In genomic region chr3:195131149-195131548, GRCh38 we compare ENCODE assay signal across 17 cellular contexts.
DNase-seq lines count a peak whose midpoint lies in the region; ATAC-seq, FAIRE-seq and TF ChIP-seq lines count a peak whose summit lies in the region.
"Had no signal": no experiment of that assay in that cellular context is flagged by ENCODE, and none has a peak within 500 bp of the region (broad histone marks: within the 10 kb centered on the region; RNA-seq: fewer than 3 reads in every experiment).

No MANE protein-coding gene starts in this region.

- intact Hi-C loops in head of caudate nucleus (cut with DNase I) (no loop called here), sigmoid colon (cut with DNase I) (no loop called here)
- intact Hi-C loops in activated CD4-positive, alpha-beta T cell treated with anti-CD3 and anti-CD28 coated beads, Interleukin-2, amount 10 ng/mL, durations not matched to agents 24 days and 14 days (cut with micrococcal nuclease), result no loop called here

- TF ChIP-seq CTCF in RWPE2 (IDR thresholded peaks at IDR 0.05; ENCODE audit: poor library complexity, severe bottlenecking) (no peak), nephron progenitor cell (IDR thresholded peaks at IDR 0.05) (no peak), sigmoid colon (IDR thresholded peaks at IDR 0.05) (no peak), tibial nerve (IDR thresholded peaks at IDR 0.05) (no peak)

- no peak for TF ChIP-seq EP300 in sigmoid colon (IDR thresholded peaks at IDR 0.05)
- TF ChIP-seq EP300 in tibial nerve (IDR thresholded peaks at IDR 0.05), result no peak

- DNase-seq in GM12892 (ENCODE audit: insufficient read length) (no peak), RWPE2 (ENCODE audit: low spot score) (no peak), epithelial cell of prostate (ENCODE audit: low read depth, low spot score) (peak; percentile 86), nephron progenitor cell (no peak), head of caudate nucleus (no peak), sigmoid colon (no peak), tibial nerve (ENCODE audit: low spot score in 2 of 2) (no peak)
- no peak for DNase-seq in activated CD4-positive, alpha-beta T cell treated with anti-CD3 and anti-CD28 coated beads, Interleukin-2, amount 10 ng/mL, durations not matched to agents 24 days and 14 days
- DNase-seq: DMS153; EL; HCEC 1CT; NCI-H1417; NCI-H2081 treated with DMSO at 0.1 percent for 48 hours; NCI-H2227 treated with DMSO at 0.1 percent for 48 hours; NCI-H69; NK-92 treated with Interleukin-12 subunit alpha and Interleukin-12 subunit beta, amount 100 ng/mL, for 24 hours had no signal

- H3K27me3 ChIP-seq in RWPE2 (ENCODE audit: insufficient read depth, poor library complexity, severe bottlenecking) (no peaks in the 10 kb centered on the region), sigmoid colon (no peaks in the 10 kb centered on the region), tibial nerve (no peaks in the 10 kb centered on the region)

- no peaks in the 10 kb centered on the region for H3K27me3 Mint-ChIP-seq in nephron progenitor cell (ENCODE audit: low read depth, poor library complexity)
- no peaks in the 10 kb centered on the region for H3K27me3 Mint-ChIP-seq in activated CD4-positive, alpha-beta T cell treated with anti-CD3 and anti-CD28 coated beads, Interleukin-2, amount 10 ng/mL, durations not matched to agents 24 days and 14 days
- H3K27me3 Mint-ChIP-seq: IgD-negative memory B cell had no signal

- H3K9me3 ChIP-seq in RWPE2 (ENCODE audit: severe bottlenecking) (no peaks in the 10 kb centered on the region), sigmoid colon (no peaks in the 10 kb centered on the region), tibial nerve (no peaks in the 10 kb centered on the region)

- H3K36me3 Mint-ChIP-seq in nephron progenitor cell (ENCODE audit: low read depth), result peaks cover 7% of the 10 kb centered on the region
- peaks cover 2% of the 10 kb centered on the region for H3K36me3 Mint-ChIP-seq in activated CD4-positive, alpha-beta T cell treated with anti-CD3 and anti-CD28 coated beads, Interleukin-2, amount 10 ng/mL, durations not matched to agents 24 days and 14 days (ENCODE audit: low read depth)
- H3K36me3 Mint-ChIP-seq: IgD-negative memory B cell had no signal

- H3K4me1 ChIP-seq in RWPE2 (ENCODE audit: insufficient read depth, poor library complexity, severe bottlenecking) (peaks cover 15% of the 10 kb centered on the region), sigmoid colon (peaks cover 0 to 24% (median 18%) of the 10 kb centered on the region in 4 donors), tibial nerve (peaks cover 0 to 7% (median 0%) of the 10 kb centered on the region in 4 donors)

- TF ChIP-seq POLR2A in GM12892 (IDR thresholded peaks at IDR 0.05; ENCODE audit: low read depth, low read length) (no peak), sigmoid colon (IDR thresholded peaks at IDR 0.05) (no peak), tibial nerve (IDR thresholded peaks at IDR 0.05) (no peak)

- ATAC-seq in RWPE2 (ENCODE audit: low read depth), result peak; percentile 80

- H3K27ac ChIP-seq in RWPE2 (ENCODE audit: poor library complexity, severe bottlenecking) (no peak overlapping the region), epithelial cell of prostate (peak overlapping the region; percentile 31), sigmoid colon (no peak overlapping the region), tibial nerve (no peak overlapping the region)

- H3K9me3 Mint-ChIP-seq in nephron progenitor cell, result no peaks in the 10 kb centered on the region
- H3K9me3 Mint-ChIP-seq in activated CD4-positive, alpha-beta T cell treated with anti-CD3 and anti-CD28 coated beads, Interleukin-2, amount 10 ng/mL, durations not matched to agents 24 days and 14 days, result no peaks in the 10 kb centered on the region
- H3K9me3 Mint-ChIP-seq: IgD-negative memory B cell had no signal

- H3K27ac Mint-ChIP-seq in nephron progenitor cell, result peak overlapping the region; percentile 9
- H3K27ac Mint-ChIP-seq in activated CD4-positive, alpha-beta T cell treated with anti-CD3 and anti-CD28 coated beads, Interleukin-2, amount 10 ng/mL, durations not matched to agents 24 days and 14 days, result no peak overlapping the region

- H3K36me3 ChIP-seq in RWPE2 (ENCODE audit: low read depth) (no peaks in the 10 kb centered on the region), sigmoid colon (no peaks in the 10 kb centered on the region), tibial nerve (peaks cover 0 to 4% (median 0%) of the 10 kb centered on the region in 3 donors)

- H3K4me1 Mint-ChIP-seq in nephron progenitor cell, result peaks cover 69% of the 10 kb centered on the region
- H3K4me1 Mint-ChIP-seq in activated CD4-positive, alpha-beta T cell treated with anti-CD3 and anti-CD28 coated beads, Interleukin-2, amount 10 ng/mL, durations not matched to agents 24 days and 14 days, result peaks cover 22% of the 10 kb centered on the region

- FAIRE-seq in GM12892 (lab: Jason Lieb, UNC), result peak; percentile 48

- WGBS in sigmoid colon, 2 donors, result 94 to 95% methylated on average over 4 of the region's 4 CpGs
- 95 to 99% methylated on average over 4 of the region's 4 CpGs for WGBS in tibial nerve, 2 donors

- no peak overlapping the region for H3K4me3 ChIP-seq in RWPE2 (ENCODE audit: severe bottlenecking)
- no peak overlapping the region for H3K4me3 ChIP-seq in sigmoid colon
- H3K4me3 ChIP-seq in tibial nerve, result no peak overlapping the region

- no peak overlapping the region for H3K4me3 Mint-ChIP-seq in nephron progenitor cell
- no peak overlapping the region for H3K4me3 Mint-ChIP-seq in activated CD4-positive, alpha-beta T cell treated with anti-CD3 and anti-CD28 coated beads, Interleukin-2, amount 10 ng/mL, durations not matched to agents 24 days and 14 days
